Comparison of ENCODE assay signal across 8 cellular contexts in genomic region chr9:33721674-33722358, GRCh38.
DNase-seq lines count a peak whose midpoint lies in the region; ATAC-seq and TF ChIP-seq lines count a peak whose summit lies in the region.

No MANE protein-coding gene starts in this region.

- H3K4me1 Mint-ChIP-seq in glutamatergic neuron (ENCODE audit: low read depth, unreplicated experiment) = no peaks in the 10 kb centered on the region

- no peaks in the 10 kb centered on the region for H3K27me3 Mint-ChIP-seq in glutamatergic neuron (ENCODE audit: unreplicated experiment)

- H3K9me3 ChIP-seq in GM23248 (ENCODE audit: low read depth) = no peaks in the 10 kb centered on the region
- H3K9me3 ChIP-seq in SK-N-SH = no peaks in the 10 kb centered on the region
- H3K9me3 ChIP-seq in upper lobe of left lung = no peaks in the 10 kb centered on the region

- in situ Hi-C loops in GM23248 (cut with MboI) = loop anchor here (10.0 kb wide), 1 partner anchor 87 kb away; no protein-coding TSS in a partner anchor

- H3K4me3 ChIP-seq in GM23248 (no peak overlapping the region), SK-N-SH (ENCODE audit: low read depth in 2 of 2, low read length in 1 of 2) (peak overlapping the region in 1 of 2 experiments; percentile 51; a peak in 1 of 4 replicates), upper lobe of left lung (no peak overlapping the region)

- no peak for TF ChIP-seq POLR2A in upper lobe of left lung (IDR thresholded peaks at IDR 0.05)

- H3K27me3 ChIP-seq in GM23248 (replicated peaks; ENCODE audit: insufficient read depth) (peaks cover 15% of the 10 kb centered on the region), SK-N-SH (ENCODE audit: insufficient read depth) (no peaks in the 10 kb centered on the region), upper lobe of left lung (no peaks in the 10 kb centered on the region)

- no peaks in the 10 kb centered on the region for H3K36me3 Mint-ChIP-seq in glutamatergic neuron (ENCODE audit: unreplicated experiment)

- TF ChIP-seq EP300 in SK-N-SH (IDR thresholded peaks at IDR 0.05; ENCODE audit: borderline replicate concordance in 1 of 2, low read depth in 1 of 2, low read length in 1 of 2) (no peak), upper lobe of left lung (IDR thresholded peaks at IDR 0.05) (no peak)

- H3K4me1 ChIP-seq in GM23248 (ENCODE audit: insufficient read depth) = no peaks in the 10 kb centered on the region
- peaks cover 0 to 3% of the 10 kb centered on the region in 2 experiments; a peak in 1 of 4 replicates for H3K4me1 ChIP-seq in SK-N-SH (ENCODE audit: control insufficient read depth in 1 of 2, insufficient read depth in 2 of 2, low read depth in 1 of 2, low read length in 1 of 2)
- H3K4me1 ChIP-seq in upper lobe of left lung = peaks cover 0 to 14% (median 2%) of the 10 kb centered on the region in 4 donors

- H3K9me3 Mint-ChIP-seq in glutamatergic neuron (ENCODE audit: unreplicated experiment) = peaks cover 2% of the 10 kb centered on the region

- peak; percentile 99 for TF ChIP-seq RAD21 in SK-N-SH (IDR thresholded peaks at IDR 0.05; ENCODE audit: low read length)

- POLR2A ChIA-PET in SK-N-SH (lab: Yijun Ruan, JAX) = interaction anchor here (2.4 kb wide), 1 partner anchor 98 kb away, joined by 8 read pairs; no protein-coding TSS in a partner anchor

- DNase-seq in DMS114 treated with DMSO at 0.1 percent for 48 hours (lab: John Stamatoyannopoulos, UW; ENCODE audit: unreplicated experiment) = peak; percentile 63
- DNase-seq in GM23248 = peak; percentile 84
- DNase-seq in MV-4-11 (lab: John Stamatoyannopoulos, UW) = peak; percentile 59
- peak; percentile 82 for DNase-seq in SK-N-SH
- peak; percentile 70 to 84 (median 82) for DNase-seq in activated naive CD4-positive, alpha-beta T cell (lab: John Stamatoyannopoulos, UW)
- peak; percentile 89 for DNase-seq in glutamatergic neuron
- DNase-seq in pons (ENCODE audit: low spot score) = peak; percentile 67
- peak; percentile 85 to 98 for DNase-seq in upper lobe of left lung

- 27% methylated on average over 31 to 32 of the region's 32 CpGs for WGBS in GM23248 (ENCODE audit: low coverage in 1 of 2, low lambda C conversion rate in 2 of 2, missing lambda C conversion rate in 2 of 2), 2 experiments
- WGBS in SK-N-SH (ENCODE audit: low lambda C conversion rate) = 27% methylated on average over 29 of the region's 32 CpGs
- 27 to 48% methylated on average over 13 to 32 of the region's 32 CpGs for WGBS in upper lobe of left lung, 2 donors

- no peaks in the 10 kb centered on the region for H3F3A ChIP-seq in GM23248 (ENCODE audit: insufficient read depth)
- H3F3A ChIP-seq in SK-N-SH (replicated peaks; ENCODE audit: insufficient read depth) = no peaks in the 10 kb centered on the region

- no peak overlapping the region for H3K27ac ChIP-seq in GM23248
- no peak overlapping the region for H3K27ac ChIP-seq in SK-N-SH (ENCODE audit: low read depth in 2 of 2, low read length in 1 of 2)
- no peak overlapping the region for H3K27ac ChIP-seq in upper lobe of left lung

- H3K9ac ChIP-seq in GM23248 = no peak overlapping the region
- no peak overlapping the region for H3K9ac ChIP-seq in SK-N-SH

- H3K4me3 Mint-ChIP-seq in glutamatergic neuron (ENCODE audit: unreplicated experiment) = no peak overlapping the region

- ATAC-seq in upper lobe of left lung (ENCODE audit: low FRiP score in 2 of 2) = peak; percentile 96 to 97

- TF ChIP-seq CTCF in SK-N-SH (IDR thresholded peaks at IDR 0.05) = peak; percentile 98
- TF ChIP-seq CTCF in glutamatergic neuron (IDR thresholded peaks at IDR 0.05; ENCODE audit: partially characterized antibody, unreplicated experiment) = peak; percentile 100
- peak; percentile 99 to 100 (median 99) for TF ChIP-seq CTCF in upper lobe of left lung (IDR thresholded peaks at IDR 0.05)

- CTCF ChIA-PET in SK-N-SH (lab: Yijun Ruan, JAX) = interaction anchor here (0.6 to 11.0 kb wide), 48 partner anchors 10 to 384 kb away, joined by 3 to 496 read pairs (median 6); partner anchors contain the start of genes ANKRD18B and AQP3

- H3K27ac Mint-ChIP-seq in glutamatergic neuron (ENCODE audit: unreplicated experiment) = no peak overlapping the region

- H3K79me2 ChIP-seq in GM23248 (ENCODE audit: insufficient read depth) (no peaks in the 10 kb centered on the region), SK-N-SH (ENCODE audit: insufficient read depth) (no peaks in the 10 kb centered on the region)

- H3K36me3 ChIP-seq in GM23248 (ENCODE audit: low read depth) = no peaks in the 10 kb centered on the region
- no peaks in the 10 kb centered on the region for H3K36me3 ChIP-seq in SK-N-SH (replicated peaks in 1 of 2; ENCODE audit: control insufficient read depth in 1 of 2, insufficient read depth in 2 of 2, low read length in 1 of 2)
- H3K36me3 ChIP-seq in upper lobe of left lung = no peaks in the 10 kb centered on the region

- H3K4me2 ChIP-seq in GM23248 (ENCODE audit: unreplicated experiment) = no peak overlapping the region
- no peak overlapping the region for H3K4me2 ChIP-seq in SK-N-SH

- H4K20me1 ChIP-seq in GM23248 (ENCODE audit: insufficient read depth) (no peaks in the 10 kb centered on the region), SK-N-SH (ENCODE audit: insufficient read depth) (no peaks in the 10 kb centered on the region)

- H2AFZ ChIP-seq in GM23248 = no peak overlapping the region
- peak overlapping the region; percentile 83; the same call in 1 of the 2 replicates for H2AFZ ChIP-seq in SK-N-SH (ENCODE audit: low read depth)

- H3K9me2 ChIP-seq in GM23248 (ENCODE audit: insufficient read depth) (no peaks in the 10 kb centered on the region), SK-N-SH (no peaks in the 10 kb centered on the region)

TF ChIP-seq in SK-N-SH, 30 proteins besides CTCF, POLR2A, EP300 and RAD21 (continues in another document):
- TF ChIP-seq MXI1 (IDR thresholded peaks at IDR 0.05; ENCODE audit: low read depth, low read length) (peak; percentile 61; the same call in 1 of the 2 replicates), ELF1 (IDR thresholded peaks at IDR 0.05) (no peak), JUND (IDR thresholded peaks at IDR 0.05) (no peak), RXRA (IDR thresholded peaks at IDR 0.05; ENCODE audit: borderline replicate concordance, low read depth) (no peak), RFX5 (IDR thresholded peaks at IDR 0.05; ENCODE audit: low read length) (no peak), YY1 (IDR thresholded peaks at IDR 0.05; ENCODE audit: low read depth) (no peak), POLR2AphosphoS5 (IDR thresholded peaks at IDR 0.05; ENCODE audit: low read depth, low read length) (no peak), SIN3A (IDR thresholded peaks at IDR 0.05; ENCODE audit: borderline replicate concordance, low read depth, low read length) (no peak), NFIC (IDR thresholded peaks at IDR 0.05; ENCODE audit: borderline replicate concordance) (no peak)
- TF ChIP-seq, protein P1, sequence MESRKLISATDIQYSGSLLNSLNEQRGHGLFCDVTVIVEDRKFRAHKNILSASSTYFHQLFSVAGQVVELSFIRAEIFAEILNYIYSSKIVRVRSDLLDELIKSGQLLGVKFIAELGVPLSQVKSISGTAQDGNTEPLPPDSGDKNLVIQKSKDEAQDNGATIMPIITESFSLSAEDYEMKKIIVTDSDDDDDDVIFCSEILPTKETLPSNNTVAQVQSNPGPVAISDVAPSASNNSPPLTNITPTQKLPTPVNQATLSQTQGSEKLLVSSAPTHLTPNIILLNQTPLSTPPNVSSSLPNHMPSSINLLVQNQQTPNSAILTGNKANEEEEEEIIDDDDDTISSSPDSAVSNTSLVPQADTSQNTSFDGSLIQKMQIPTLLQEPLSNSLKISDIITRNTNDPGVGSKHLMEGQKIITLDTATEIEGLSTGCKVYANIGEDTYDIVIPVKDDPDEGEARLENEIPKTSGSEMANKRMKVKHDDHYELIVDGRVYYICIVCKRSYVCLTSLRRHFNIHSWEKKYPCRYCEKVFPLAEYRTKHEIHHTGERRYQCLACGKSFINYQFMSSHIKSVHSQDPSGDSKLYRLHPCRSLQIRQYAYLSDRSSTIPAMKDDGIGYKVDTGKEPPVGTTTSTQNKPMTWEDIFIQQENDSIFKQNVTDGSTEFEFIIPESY (IDR thresholded peaks at IDR 0.05; ENCODE audit: borderline replicate concordance, low read depth) = no peak
- TF ChIP-seq, protein P2, sequence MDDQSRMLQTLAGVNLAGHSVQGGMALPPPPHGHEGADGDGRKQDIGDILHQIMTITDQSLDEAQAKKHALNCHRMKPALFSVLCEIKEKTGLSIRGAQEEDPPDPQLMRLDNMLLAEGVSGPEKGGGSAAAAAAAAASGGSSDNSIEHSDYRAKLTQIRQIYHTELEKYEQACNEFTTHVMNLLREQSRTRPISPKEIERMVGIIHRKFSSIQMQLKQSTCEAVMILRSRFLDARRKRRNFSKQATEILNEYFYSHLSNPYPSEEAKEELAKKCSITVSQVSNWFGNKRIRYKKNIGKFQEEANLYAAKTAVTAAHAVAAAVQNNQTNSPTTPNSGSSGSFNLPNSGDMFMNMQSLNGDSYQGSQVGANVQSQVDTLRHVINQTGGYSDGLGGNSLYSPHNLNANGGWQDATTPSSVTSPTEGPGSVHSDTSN (IDR thresholded peaks at IDR 0.05) = no peak
- TF ChIP-seq, protein P3, sequence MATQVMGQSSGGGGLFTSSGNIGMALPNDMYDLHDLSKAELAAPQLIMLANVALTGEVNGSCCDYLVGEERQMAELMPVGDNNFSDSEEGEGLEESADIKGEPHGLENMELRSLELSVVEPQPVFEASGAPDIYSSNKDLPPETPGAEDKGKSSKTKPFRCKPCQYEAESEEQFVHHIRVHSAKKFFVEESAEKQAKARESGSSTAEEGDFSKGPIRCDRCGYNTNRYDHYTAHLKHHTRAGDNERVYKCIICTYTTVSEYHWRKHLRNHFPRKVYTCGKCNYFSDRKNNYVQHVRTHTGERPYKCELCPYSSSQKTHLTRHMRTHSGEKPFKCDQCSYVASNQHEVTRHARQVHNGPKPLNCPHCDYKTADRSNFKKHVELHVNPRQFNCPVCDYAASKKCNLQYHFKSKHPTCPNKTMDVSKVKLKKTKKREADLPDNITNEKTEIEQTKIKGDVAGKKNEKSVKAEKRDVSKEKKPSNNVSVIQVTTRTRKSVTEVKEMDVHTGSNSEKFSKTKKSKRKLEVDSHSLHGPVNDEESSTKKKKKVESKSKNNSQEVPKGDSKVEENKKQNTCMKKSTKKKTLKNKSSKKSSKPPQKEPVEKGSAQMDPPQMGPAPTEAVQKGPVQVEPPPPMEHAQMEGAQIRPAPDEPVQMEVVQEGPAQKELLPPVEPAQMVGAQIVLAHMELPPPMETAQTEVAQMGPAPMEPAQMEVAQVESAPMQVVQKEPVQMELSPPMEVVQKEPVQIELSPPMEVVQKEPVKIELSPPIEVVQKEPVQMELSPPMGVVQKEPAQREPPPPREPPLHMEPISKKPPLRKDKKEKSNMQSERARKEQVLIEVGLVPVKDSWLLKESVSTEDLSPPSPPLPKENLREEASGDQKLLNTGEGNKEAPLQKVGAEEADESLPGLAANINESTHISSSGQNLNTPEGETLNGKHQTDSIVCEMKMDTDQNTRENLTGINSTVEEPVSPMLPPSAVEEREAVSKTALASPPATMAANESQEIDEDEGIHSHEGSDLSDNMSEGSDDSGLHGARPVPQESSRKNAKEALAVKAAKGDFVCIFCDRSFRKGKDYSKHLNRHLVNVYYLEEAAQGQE (IDR thresholded peaks at IDR 0.05; ENCODE audit: low read depth, low read length) = no peak
